In the genomic region with DNA sequence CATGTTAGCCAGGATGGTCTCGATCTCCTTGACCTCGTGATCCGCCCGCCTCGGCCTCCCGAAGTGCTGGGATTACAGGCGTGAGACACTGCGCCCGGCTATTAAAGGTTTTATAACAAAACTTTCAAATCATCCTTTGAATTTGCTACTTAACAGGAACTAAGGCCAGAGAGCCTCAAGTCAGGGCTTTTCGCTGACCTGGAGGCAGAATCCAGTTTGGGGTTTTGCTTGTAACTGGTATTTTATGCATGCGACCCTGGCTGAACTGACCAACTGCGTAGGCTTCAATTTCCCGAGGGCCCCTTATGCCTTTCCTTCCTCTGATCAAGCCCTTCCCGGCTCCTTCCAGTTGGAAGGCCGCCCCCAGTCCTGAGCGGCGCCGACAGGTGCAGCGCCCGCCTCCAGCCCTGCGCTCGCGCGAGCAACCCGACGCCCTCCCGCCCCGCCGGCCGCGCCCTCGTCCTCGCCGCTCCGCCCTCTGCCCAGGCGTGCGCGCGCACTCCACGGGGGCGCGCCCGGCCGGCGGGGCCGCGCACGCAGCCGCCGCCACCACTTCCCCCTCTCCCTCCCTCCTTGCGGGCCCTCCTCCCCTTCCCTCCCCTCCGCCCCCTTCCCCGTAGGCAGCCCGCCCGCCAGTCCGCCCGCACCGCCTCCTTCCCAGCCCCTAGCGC, we compare ENCODE assay signal across 8 cellular contexts. TPM values are rescaled to one million over a fixed set of nuclear protein-coding genes. Genes with fewer than 3 reads are reported as not detected.
A peak's percentile ranks its signal among the peaks of the same experiment; 100 is the strongest.
DNase-seq lines count a peak whose midpoint lies in the region; ATAC-seq and TF ChIP-seq lines count a peak whose summit lies in the region.
"Not testable (repeated sequence)": the region's sequence is repeated elsewhere in the genome, so short reads cannot be mapped to it uniquely, and the experiment has no call there.

A gene with protein sequence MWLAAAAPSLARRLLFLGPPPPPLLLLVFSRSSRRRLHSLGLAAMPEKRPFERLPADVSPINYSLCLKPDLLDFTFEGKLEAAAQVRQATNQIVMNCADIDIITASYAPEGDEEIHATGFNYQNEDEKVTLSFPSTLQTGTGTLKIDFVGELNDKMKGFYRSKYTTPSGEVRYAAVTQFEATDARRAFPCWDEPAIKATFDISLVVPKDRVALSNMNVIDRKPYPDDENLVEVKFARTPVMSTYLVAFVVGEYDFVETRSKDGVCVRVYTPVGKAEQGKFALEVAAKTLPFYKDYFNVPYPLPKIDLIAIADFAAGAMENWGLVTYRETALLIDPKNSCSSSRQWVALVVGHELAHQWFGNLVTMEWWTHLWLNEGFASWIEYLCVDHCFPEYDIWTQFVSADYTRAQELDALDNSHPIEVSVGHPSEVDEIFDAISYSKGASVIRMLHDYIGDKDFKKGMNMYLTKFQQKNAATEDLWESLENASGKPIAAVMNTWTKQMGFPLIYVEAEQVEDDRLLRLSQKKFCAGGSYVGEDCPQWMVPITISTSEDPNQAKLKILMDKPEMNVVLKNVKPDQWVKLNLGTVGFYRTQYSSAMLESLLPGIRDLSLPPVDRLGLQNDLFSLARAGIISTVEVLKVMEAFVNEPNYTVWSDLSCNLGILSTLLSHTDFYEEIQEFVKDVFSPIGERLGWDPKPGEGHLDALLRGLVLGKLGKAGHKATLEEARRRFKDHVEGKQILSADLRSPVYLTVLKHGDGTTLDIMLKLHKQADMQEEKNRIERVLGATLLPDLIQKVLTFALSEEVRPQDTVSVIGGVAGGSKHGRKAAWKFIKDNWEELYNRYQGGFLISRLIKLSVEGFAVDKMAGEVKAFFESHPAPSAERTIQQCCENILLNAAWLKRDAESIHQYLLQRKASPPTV (plus strand): TSS at position 552 of the 671 bp plus-strand sequence. CDS start 193 bp downstream, outside the sequence.

- H3K4me1 ChIP-seq in colonic mucosa: not testable (repeated sequence)

- H3K4me3 ChIP-seq in colonic mucosa: peak within 1 kb of the TSS; percentile 55

- not testable (repeated sequence) for H3K9me3 ChIP-seq in colonic mucosa

- not testable (repeated sequence) for H3K36me3 ChIP-seq in colonic mucosa

- ATAC-seq in GM19328 (IDR thresholded peaks at IDR 0.05; ENCODE audit: unreplicated experiment): peak; percentile 71
- ATAC-seq in HG03460 (IDR thresholded peaks at IDR 0.05; ENCODE audit: unreplicated experiment): peak; percentile 72

- H3K9ac ChIP-seq in colonic mucosa (ENCODE audit: low read depth in 2 of 2, low read length in 2 of 2): peak within 1 kb of the TSS; percentile 64 to 76

- intact Hi-C loops in colonic mucosa (cut with DNase I): not testable (repeated sequence)

- TF ChIP-seq CTCF in colonic mucosa (IDR thresholded peaks at IDR 0.05): not testable (repeated sequence)

- peak within 1 kb of the TSS; percentile 81 for H3K27ac ChIP-seq in colonic mucosa

- DNase-seq in AG20443 (ENCODE audit: low spot score): peak; percentile 89
- peak; percentile 77 for DNase-seq in NCI-H526 treated with DMSO at 0.1 percent for 48 hours (lab: John Stamatoyannopoulos, UW)
- peak; percentile 88 for DNase-seq in activated CD4-positive, alpha-beta T cell treated with anti-CD3 and anti-CD28 coated beads, Interleukin-2, amount 50 U/mL, for 1 hour
- peak; percentile 93 for DNase-seq in colonic mucosa
- peak; percentile 91 for DNase-seq in kidney tubule cell (ENCODE audit: low spot score)
- DNase-seq in stimulated activated CD4-positive, alpha-beta T cell treated with anti-CD3 and anti-CD28 coated beads, Interleukin-15, amount 100 ng/mL, for 24 hours: peak; percentile 90

- not testable (repeated sequence) for H3K27me3 ChIP-seq in colonic mucosa

RNA-seq across cellular contexts. Expression of the gene that starts here (rescaled TPM):
- total RNA-seq in colonic mucosa: 100 to 1,000 TPM; 122 to 177 TPM

Comparison
In these comparisons a context has a peak if more than half of its experiments do, and no peak if none do; other contexts are left out.
1. Peak in every context shown above with its lines: DNase-seq, ATAC-seq, H3K4me3 ChIP-seq and H3K27ac ChIP-seq.